8 cellular contexts compared by ENCODE assay signal in the genomic region with DNA sequence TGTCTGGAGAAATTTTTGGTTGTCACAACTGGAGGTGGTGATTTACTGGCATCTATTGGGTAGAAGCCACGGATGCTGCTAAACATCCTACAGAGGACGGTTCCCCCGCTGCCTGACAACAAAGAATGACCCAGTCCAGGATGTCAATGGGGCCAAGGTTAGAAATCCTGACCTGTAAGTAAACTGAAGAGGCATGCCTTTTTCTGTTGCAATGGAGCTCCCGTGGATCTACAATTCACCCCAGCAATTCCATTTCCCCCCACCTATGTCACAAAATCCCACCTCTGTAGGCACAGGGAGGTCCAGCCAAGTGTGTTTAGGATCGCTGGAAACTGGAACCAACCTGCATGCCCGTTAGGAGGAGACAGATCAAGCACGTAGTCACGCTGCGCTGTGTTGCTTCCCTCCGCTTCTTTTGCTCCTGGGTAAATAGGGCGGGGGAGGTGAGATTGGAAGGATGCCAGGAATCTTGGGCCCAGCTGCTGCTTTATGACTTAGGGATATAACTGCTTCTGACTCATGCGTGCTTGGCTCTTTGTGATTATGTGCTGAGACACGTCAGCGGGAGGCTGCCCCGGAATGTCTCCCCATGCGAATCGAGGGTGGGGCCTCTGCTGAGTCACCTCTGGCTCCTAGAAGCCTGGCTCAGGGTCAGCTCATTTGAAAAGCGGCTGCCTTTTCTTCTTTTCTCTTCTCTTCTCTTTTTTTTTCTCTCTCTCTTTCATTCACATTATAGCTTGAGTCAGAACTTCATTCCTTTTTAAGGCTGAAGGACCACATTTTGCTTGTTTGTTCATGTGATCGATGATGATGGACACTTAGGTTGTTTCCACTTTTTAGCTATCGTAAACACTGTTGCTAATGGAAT. TPM values are rescaled to one million over a fixed set of nuclear protein-coding genes. Genes with fewer than 3 reads are reported as not detected.
DNase-seq lines count a peak whose midpoint lies in the region; ATAC-seq and TF ChIP-seq lines count a peak whose summit lies in the region.

No MANE protein-coding gene starts in this region.

- TF ChIP-seq CTCF in right atrium auricular region (IDR thresholded peaks at IDR 0.05): no peak
- no peak for TF ChIP-seq CTCF in psoas muscle (IDR thresholded peaks at IDR 0.05)

- H3K36me3 Mint-ChIP-seq in T-helper 1 cell treated with Interleukin-12 subunit alpha and Interleukin-12 subunit beta and Interleukin-4 antibody, amounts not matched to agents 30 μg/mL and 1 μg/mL, for 36 hours (ENCODE audit: low read depth): no peaks in the 10 kb centered on the region

- H3K9me3 Mint-ChIP-seq in T-helper 1 cell treated with Interleukin-12 subunit alpha and Interleukin-12 subunit beta and Interleukin-4 antibody, amounts not matched to agents 30 μg/mL and 1 μg/mL, for 36 hours: peaks cover 4% of the 10 kb centered on the region

- no peaks in the 10 kb centered on the region for H3K27me3 ChIP-seq in right atrium auricular region
- H3K27me3 ChIP-seq in psoas muscle (ENCODE audit: insufficient read depth in 3 of 3, low read length in 2 of 3): no peaks in the 10 kb centered on the region

- peak overlapping the region; percentile 3; the same call in 1 of the 2 replicates for H3K4me3 ChIP-seq in GM08714 (ENCODE audit: low read length)
- peak overlapping the region in 1 of 2 donors; percentile 40 for H3K4me3 ChIP-seq in right atrium auricular region
- H3K4me3 ChIP-seq in psoas muscle: peak overlapping the region; percentile 54
- H3K4me3 ChIP-seq in urinary bladder (ENCODE audit: low read depth, low read length): no peak overlapping the region

- H3K9me3 ChIP-seq in right atrium auricular region (no peaks in the 10 kb centered on the region), psoas muscle (no peaks in the 10 kb centered on the region)

- peak; percentile 94 for ATAC-seq in HG02678 (IDR thresholded peaks at IDR 0.05; ENCODE audit: unreplicated experiment)
- ATAC-seq in psoas muscle: peak; percentile 94 to 95 (median 95)

- H3K36me3 ChIP-seq in right atrium auricular region (no peaks in the 10 kb centered on the region), psoas muscle (ENCODE audit: insufficient read depth in 1 of 2, low read depth in 1 of 2) (no peaks in the 10 kb centered on the region), urinary bladder (ENCODE audit: insufficient read depth) (no peaks in the 10 kb centered on the region)

- intact Hi-C loops in psoas muscle (cut with DNase I): loop anchor here in 1 of 2 donors (5.0 kb wide), 1 partner anchor 184 kb away; a partner anchor contains a TSS

- DNase-seq in NCI-H146 (lab: John Stamatoyannopoulos, UW): peak; percentile 99
- DNase-seq in right atrium auricular region (ENCODE audit: low spot score): peak; percentile 100
- DNase-seq in psoas muscle: peak; percentile 97 to 98

- H3K27ac Mint-ChIP-seq in T-helper 1 cell treated with Interleukin-12 subunit alpha and Interleukin-12 subunit beta and Interleukin-4 antibody, amounts not matched to agents 30 μg/mL and 1 μg/mL, for 36 hours: peak overlapping the region; percentile 81

- H3K4me3 Mint-ChIP-seq in T-helper 1 cell treated with Interleukin-12 subunit alpha and Interleukin-12 subunit beta and Interleukin-4 antibody, amounts not matched to agents 30 μg/mL and 1 μg/mL, for 36 hours: peak overlapping the region; percentile 75

- WGBS in psoas muscle, 3 donors: 2 to 3% (median 3%) methylated on average over 19 to 20 of the region's 20 CpGs
- WGBS in urinary bladder: 4% methylated on average over 20 of the region's 20 CpGs

- H3K27ac ChIP-seq in angular gyrus (ENCODE audit: low read depth, low read length) (peak overlapping the region; percentile 64), right atrium auricular region (peak overlapping the region; percentile 85 to 91), psoas muscle (peak overlapping the region; percentile 92), urinary bladder (ENCODE audit: low read depth) (peak overlapping the region; percentile 40)

- H3K27me3 Mint-ChIP-seq in T-helper 1 cell treated with Interleukin-12 subunit alpha and Interleukin-12 subunit beta and Interleukin-4 antibody, amounts not matched to agents 30 μg/mL and 1 μg/mL, for 36 hours (ENCODE audit: low read depth): peaks cover 4% of the 10 kb centered on the region

- H3K4me1 ChIP-seq in right atrium auricular region (peaks cover 0 to 18% of the 10 kb centered on the region in 2 donors), psoas muscle (peaks cover 39% of the 10 kb centered on the region), urinary bladder (ENCODE audit: insufficient read depth) (no peaks in the 10 kb centered on the region)

- peaks cover 14% of the 10 kb centered on the region for H3K4me1 Mint-ChIP-seq in T-helper 1 cell treated with Interleukin-12 subunit alpha and Interleukin-12 subunit beta and Interleukin-4 antibody, amounts not matched to agents 30 μg/mL and 1 μg/mL, for 36 hours (ENCODE audit: low read depth)

RNA-seq across cellular contexts. Expression of a gene that starts 12.4 kb away (rescaled TPM):
- total RNA-seq in right atrium auricular region (10 to 100 TPM; 26.1 to 30.7 TPM), psoas muscle (10 to 100 TPM; 17.5 to 59.2 (median 35.0) TPM), urinary bladder (9.9 TPM)
- polyA plus RNA-seq in psoas muscle (10 to 100 TPM; 23.8 to 55.1 (median 49.2) TPM), urinary bladder (54.2 TPM)

RNA-seq across cellular contexts. Expression of a gene that starts 24.7 kb away (rescaled TPM):
- total RNA-seq in right atrium auricular region: 100 to 1,000 TPM in 1 of 2 donors, 10 to 100 TPM in 1; 61.3 to 102 TPM
- total RNA-seq in psoas muscle: 100 to 1,000 TPM; 144 to 445 (median 283) TPM
- polyA plus RNA-seq in psoas muscle: 100 to 1,000 TPM in 1 of 3 donors, 10 to 100 TPM in 2; 38.7 to 125 (median 83.2) TPM
- total RNA-seq in urinary bladder: 13.1 TPM
- polyA plus RNA-seq in urinary bladder: 76.6 TPM

RNA-seq across cellular contexts. Expression of a gene that starts 53.0 kb away (rescaled TPM):
- total RNA-seq in right atrium auricular region (10 to 100 TPM; 61.2 to 70.2 TPM), psoas muscle (10 to 100 TPM; 45.2 to 78.1 (median 57.5) TPM), urinary bladder (74.0 TPM)
- polyA plus RNA-seq in psoas muscle (100 to 1,000 TPM in 2 of 3 donors, 10 to 100 TPM in 1; 57.1 to 165 (median 103) TPM), urinary bladder (85.7 TPM)

Comparison
In these comparisons a context has a peak if more than half of its experiments do, and no peak if none do; other contexts are left out.
1. H3K27ac ChIP-seq: peak in every context shown above with its lines; median percentile 92 in psoas muscle; 88 in right atrium auricular region; 64 in angular gyrus; 40 in urinary bladder.